In genomic region chr7:832968-833424, GRCh38 we compare ENCODE assay signal across 10 cellular contexts. TPM values are rescaled to one million over a fixed set of nuclear protein-coding genes. Genes with fewer than 3 reads are reported as not detected.
A peak's percentile ranks its signal among the peaks of the same experiment; 100 is the strongest.
DNase-seq lines count a peak whose midpoint lies in the region; ATAC-seq and TF ChIP-seq lines count a peak whose summit lies in the region.
"Had no signal": no experiment of that assay in that cellular context is flagged by ENCODE, and none has a peak within 500 bp of the region (broad histone marks: within the 10 kb centered on the region; RNA-seq: fewer than 3 reads in every experiment).

No MANE protein-coding gene starts in this region.

- no peak for TF ChIP-seq CTCF in BE2C (IDR thresholded peaks at IDR 0.05; ENCODE audit: low read depth, low read length)

- H3K4me2 ChIP-seq in trophoblast cell (ENCODE audit: low read length) = peak overlapping the region; percentile 47

- H3K14ac ChIP-seq in trophoblast cell (ENCODE audit: low read length) = peak overlapping the region; percentile 40

- peaks cover 32 to 68% (median 40%) of the 10 kb centered on the region in 3 donors for H3K4me1 Mint-ChIP-seq in CD8-positive, alpha-beta memory T cell
- H3K4me1 Mint-ChIP-seq in T-cell = peaks cover 63 to 88% (median 71%) of the 10 kb centered on the region in 3 donors

- H3K4me3 ChIP-seq in CD8-positive, alpha-beta memory T cell (ENCODE audit: low read length) = no peak overlapping the region
- H3K4me3 ChIP-seq in esophagus (ENCODE audit: low read depth in 1 of 2, low read length in 2 of 2) (no peak overlapping the region), trophoblast cell (ENCODE audit: low read depth, low read length) (no peak overlapping the region), BE2C (ENCODE audit: low read depth, low read length) (no peak overlapping the region)

- H3K4me3 Mint-ChIP-seq in CD8-positive, alpha-beta memory T cell = peak overlapping the region in 6 of 7 donors; percentile 72 to 90 (median 78)
- H3K4me3 Mint-ChIP-seq in T-cell = peak overlapping the region; percentile 72 to 85 (median 80)

- peaks cover 0 to 33% (median 4%) of the 10 kb centered on the region in 3 donors for H3K36me3 Mint-ChIP-seq in CD8-positive, alpha-beta memory T cell
- H3K36me3 Mint-ChIP-seq in T-cell = peaks cover 22% of the 10 kb centered on the region

- H3K27ac Mint-ChIP-seq in CD8-positive, alpha-beta memory T cell = peak overlapping the region; percentile 51 to 97 (median 92)
- peak overlapping the region; percentile 95 to 99 for H3K27ac Mint-ChIP-seq in T-cell

- CTCF ChIA-PET in CD8-positive, alpha-beta memory T cell (lab: Charles Lee) = interaction anchor here (1.2 to 2.0 kb wide), 4 partner anchors 12 to 40 kb away, joined by 3 to 6 read pairs (median 5); no protein-coding TSS in a partner anchor
- CTCF ChIA-PET in T-cell (lab: Charles Lee) = interaction anchor here in 1 of 2 donors (0.6 to 0.7 kb wide), 2 partner anchors 12 to 16 kb away, joined by 3 to 4 read pairs; no protein-coding TSS in a partner anchor

- 64 to 73% methylated on average over 15 of the region's 15 CpGs for WGBS in esophagus, 2 donors
- WGBS in trophoblast cell (ENCODE audit: extremely low coverage, insufficient coverage, insufficient read length) = no CpG with 5 or more reads among the region's 15 CpGs

- POLR2A ChIA-PET in CD8-positive, alpha-beta memory T cell (lab: Charles Lee) = interaction anchor here (1.2 kb wide), 1 partner anchor 9 kb away, joined by 7 read pairs; no protein-coding TSS in a partner anchor
- POLR2A ChIA-PET in T-cell (lab: Charles Lee) = no interaction called here

- H3K36me3 ChIP-seq in CD8-positive, alpha-beta memory T cell (ENCODE audit: insufficient read depth, low read length) = no peaks in the 10 kb centered on the region
- peaks cover 0 to 4% of the 10 kb centered on the region in 2 donors for H3K36me3 ChIP-seq in esophagus (ENCODE audit: control insufficient read depth in 2 of 2, insufficient read depth in 2 of 2, low read length in 1 of 2)
- H3K36me3 ChIP-seq in trophoblast cell (ENCODE audit: control insufficient read depth in 1 of 2, insufficient read depth in 2 of 2, low read length in 2 of 2) = peaks cover 11 to 14% of the 10 kb centered on the region in 2 experiments
- peaks cover 10% of the 10 kb centered on the region for H3K36me3 ChIP-seq in BE2C

- DNase-seq in CD8-positive, alpha-beta memory T cell = peak in 1 of 5 donors; percentile 13
- DNase-seq in T-cell (no peak), trophoblast cell (no peak), putamen (ENCODE audit: low spot score) (no peak), BE2C (no peak)
- DNase-seq: NCI-H1436, SIG-M5 had no signal

- ATAC-seq in T-cell (replicated peaks in 1 of 4) (no peak), HG03565 (IDR thresholded peaks at IDR 0.05; ENCODE audit: unreplicated experiment) (no peak), HG03460 (IDR thresholded peaks at IDR 0.05; ENCODE audit: unreplicated experiment) (no peak)

- H2BK12ac ChIP-seq in trophoblast cell (ENCODE audit: low read length) = peak overlapping the region; percentile 83

- no peak overlapping the region for H2AFZ ChIP-seq in trophoblast cell (ENCODE audit: insufficient read depth, low read length, poor library complexity)

- peak overlapping the region; percentile 26 for H3K27ac ChIP-seq in CD8-positive, alpha-beta memory T cell (ENCODE audit: low read depth, low read length)
- H3K27ac ChIP-seq in esophagus (ENCODE audit: low read depth in 2 of 2, low read length in 1 of 2) = peak overlapping the region; percentile 92 to 99
- peak overlapping the region; percentile 91 for H3K27ac ChIP-seq in trophoblast cell (ENCODE audit: low read depth, low read length)

- no peak overlapping the region for H2BK5ac ChIP-seq in trophoblast cell (ENCODE audit: low read depth, low read length, poor library complexity)

- H3K4ac ChIP-seq in trophoblast cell (ENCODE audit: low read depth, low read length) = peak overlapping the region; percentile 47

- H3K27me3 Mint-ChIP-seq in CD8-positive, alpha-beta memory T cell = no peaks in the 10 kb centered on the region
- H3K27me3 Mint-ChIP-seq in T-cell = no peaks in the 10 kb centered on the region

- H3K9ac ChIP-seq in trophoblast cell (ENCODE audit: low read length) = no peak overlapping the region

- no peak overlapping the region for H4K8ac ChIP-seq in trophoblast cell (ENCODE audit: low read depth, low read length)

- peaks cover 36% of the 10 kb centered on the region for H3K4me1 ChIP-seq in CD8-positive, alpha-beta memory T cell (ENCODE audit: insufficient read depth, low read length)
- H3K4me1 ChIP-seq in esophagus (ENCODE audit: control insufficient read depth in 2 of 2, insufficient read depth in 2 of 2, low read length in 1 of 2) (peaks cover 13 to 34% of the 10 kb centered on the region in 2 donors), trophoblast cell (ENCODE audit: control insufficient read depth in 1 of 2, insufficient read depth in 2 of 2, low read length in 2 of 2) (peaks cover 21 to 24% of the 10 kb centered on the region in 2 experiments), BE2C (no peaks in the 10 kb centered on the region)

- H3K9me3 ChIP-seq in CD8-positive, alpha-beta memory T cell (ENCODE audit: low read length) = no peaks in the 10 kb centered on the region
- H3K9me3 ChIP-seq in esophagus (ENCODE audit: control insufficient read depth in 2 of 2, insufficient read depth in 1 of 2, low read depth in 1 of 2, low read length in 1 of 2) = no peaks in the 10 kb centered on the region
- peaks cover 2% of the 10 kb centered on the region for H3K9me3 ChIP-seq in trophoblast cell (ENCODE audit: insufficient read depth, low read depth, low read length)
- H3K9me3 ChIP-seq in BE2C = no peaks in the 10 kb centered on the region

- H4K91ac ChIP-seq in trophoblast cell (ENCODE audit: low read depth, low read length) = peak overlapping the region; percentile 45

- H2BK120ac ChIP-seq in trophoblast cell (ENCODE audit: insufficient read depth, low read length, poor library complexity) = no peak overlapping the region

- H3K79me1 ChIP-seq in trophoblast cell (ENCODE audit: low read length) = peaks cover 2% of the 10 kb centered on the region

- no peak overlapping the region for H4K12ac ChIP-seq in trophoblast cell (ENCODE audit: low read depth, low read length)

- H3K9me3 Mint-ChIP-seq in CD8-positive, alpha-beta memory T cell = no peaks in the 10 kb centered on the region
- H3K9me3 Mint-ChIP-seq in T-cell = no peaks in the 10 kb centered on the region

- no peaks in the 10 kb centered on the region for H3K27me3 ChIP-seq in CD8-positive, alpha-beta memory T cell (ENCODE audit: insufficient read depth, low read length, poor library complexity, severe bottlenecking)
- no peaks in the 10 kb centered on the region for H3K27me3 ChIP-seq in esophagus (ENCODE audit: control insufficient read depth in 1 of 2, insufficient read depth in 2 of 2, low read length in 2 of 2)
- H3K27me3 ChIP-seq in trophoblast cell (ENCODE audit: insufficient read depth, low read length) = no peaks in the 10 kb centered on the region
- H3K27me3 ChIP-seq in BE2C = no peaks in the 10 kb centered on the region

- H3K23ac ChIP-seq in trophoblast cell (ENCODE audit: low read length) = no peak overlapping the region

- H3K79me2 ChIP-seq in trophoblast cell (ENCODE audit: control insufficient read depth, insufficient read depth, low read length, poor library complexity) = peaks cover 6% of the 10 kb centered on the region

- H2AK5ac ChIP-seq in trophoblast cell (ENCODE audit: low read length) = no peak overlapping the region

- H3K18ac ChIP-seq in trophoblast cell (ENCODE audit: low read length) = peak overlapping the region; percentile 42

RNA-seq across cellular contexts. Expression of gene SUN1, which starts 0.7 kb away (rescaled TPM):
- 10 to 100 TPM; 59.8 to 65.8 TPM for total RNA-seq in CD8-positive, alpha-beta memory T cell
- 29.8 TPM for polyA plus RNA-seq in CD8-positive, alpha-beta memory T cell
- 100 to 1,000 TPM in 3 of 5 donors, 10 to 100 TPM in 2; 90.8 to 299 (median 279) TPM for total RNA-seq in T-cell
- 10 to 100 TPM; 54.7 to 91.6 TPM for polyA plus RNA-seq in esophagus
- polyA plus RNA-seq in trophoblast cell (2013) = 85.9 and 88.3 TPM in 2 replicates
- polyA plus RNA-seq in BE2C (2012; ENCODE audit: insufficient read depth, insufficient read length, low read depth) = 196 TPM

RNA-seq across cellular contexts. Expression of gene GET4, which starts 43.4 kb away (rescaled TPM):
- 10 to 100 TPM; 39.9 to 44.9 TPM for total RNA-seq in CD8-positive, alpha-beta memory T cell
- 33.6 TPM for polyA plus RNA-seq in CD8-positive, alpha-beta memory T cell
- 10 to 100 TPM; 52.2 to 76.4 (median 54.7) TPM for total RNA-seq in T-cell
- polyA plus RNA-seq in esophagus = 10 to 100 TPM; 43.2 to 44.5 TPM
- 81.6 and 84.3 TPM in 2 replicates for polyA plus RNA-seq in trophoblast cell (2013)
- polyA plus RNA-seq in BE2C (2012; ENCODE audit: insufficient read depth, insufficient read length, low read depth) = 190 TPM

Comparison
In these comparisons a context has a peak if more than half of its experiments do, and no peak if none do; other contexts are left out.
1. H3K27ac ChIP-seq: peak in every context shown above with its lines; median percentile 96 in esophagus; 91 in trophoblast cell; 26 in CD8-positive, alpha-beta memory T cell.